23 cellular contexts compared by ENCODE assay signal in the genomic region with DNA sequence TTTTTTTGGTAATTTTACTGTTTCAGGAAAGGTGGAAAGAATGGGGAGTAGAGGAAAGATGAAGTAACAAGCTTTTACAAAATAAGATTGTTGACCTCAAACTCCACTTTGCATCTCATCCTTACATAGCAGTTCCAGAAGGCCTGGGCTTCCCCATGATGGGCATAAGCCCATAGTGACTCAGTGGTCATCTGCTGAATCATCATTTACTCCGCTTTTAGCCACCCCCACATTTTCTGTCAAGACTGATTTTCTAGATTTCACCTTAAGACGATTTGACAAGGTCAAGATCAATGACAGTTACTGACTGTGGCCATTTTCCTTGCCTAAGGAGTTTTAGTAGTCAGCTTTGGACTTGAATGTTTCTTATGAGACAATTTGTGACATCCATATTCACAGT.
"Had no signal": no experiment of that assay in that cellular context is flagged by ENCODE, and none has a peak within 500 bp of the region (broad histone marks: within the 10 kb centered on the region; RNA-seq: fewer than 3 reads in every experiment).

No MANE protein-coding gene starts in this region.

- DNase-seq: dorsolateral prefrontal cortex; effector CD8-positive, alpha-beta T cell; heart left ventricle; hippocampal formation; left ventricle myocardium inferior; lower lobe of right lung; mesenchymal stem cell; midbrain; occipital lobe; pancreas; spleen; stimulated activated CD4-positive, alpha-beta T cell treated with anti-CD3 and anti-CD28 coated beads, Interleukin-2, amount 100 ng/mL, for 24 hours; stimulated activated naive CD4-positive, alpha-beta T cell; stomach; substantia nigra; transverse colon had no signal

- FAIRE-seq: frontal cortex, islet of Langerhans, pancreas had no signal

- H3K9me3 ChIP-seq: heart left ventricle, left ventricle myocardium inferior, lower lobe of right lung, pancreas, spleen, stomach, thoracic aorta, transverse colon had no signal

- H3K27me3 ChIP-seq: dorsolateral prefrontal cortex, heart left ventricle, neural progenitor cell, pancreas, spleen, stomach, transverse colon had no signal

- H3K4me1 ChIP-seq: pancreas had no signal

- H3K36me3 ChIP-seq: neural progenitor cell, pancreas had no signal

- H3K9ac ChIP-seq: neural progenitor cell had no signal

- H3K4me2 ChIP-seq: neural progenitor cell had no signal

- ATAC-seq: heart left ventricle; lower lobe of right lung; natural killer cell treated with Interleukin-12 subunit alpha and Interleukin-12 subunit beta and Interleukin-15 and Interleukin-18, amount 100 ng/mL, for 72 hours; pancreas; sciatic nerve had no signal

- H3K27ac ChIP-seq: coronary artery, dorsolateral prefrontal cortex, heart left ventricle, left ventricle myocardium inferior, lower lobe of right lung, neural progenitor cell, pancreas, spleen, stomach, thoracic aorta, transverse colon had no signal

- H2AFZ ChIP-seq: neural progenitor cell had no signal

- H3K4me3 ChIP-seq: coronary artery, dorsolateral prefrontal cortex, heart left ventricle, left ventricle myocardium inferior, lower lobe of right lung, neural progenitor cell, pancreas, spleen, stomach, thoracic aorta, transverse colon had no signal
